Comparison of ENCODE assay signal across 8 cellular contexts in genomic region chr13:105202384-105202783, GRCh38.
A peak's percentile ranks its signal among the peaks of the same experiment; 100 is the strongest.
DNase-seq lines count a peak whose midpoint lies in the region; ATAC-seq and TF ChIP-seq lines count a peak whose summit lies in the region.

No MANE protein-coding gene starts in this region.

- peak; percentile 53 for TF ChIP-seq CTCF in 22Rv1 (IDR thresholded peaks at IDR 0.05)
- TF ChIP-seq CTCF in osteocyte (IDR thresholded peaks at IDR 0.05), result peak; percentile 65

- no peak overlapping the region for H3K4me3 Mint-ChIP-seq in osteocyte (ENCODE audit: unreplicated experiment)
- no peak overlapping the region for H3K4me3 Mint-ChIP-seq in immature natural killer cell

- no peaks in the 10 kb centered on the region for H3K27me3 Mint-ChIP-seq in osteocyte (ENCODE audit: unreplicated experiment)
- H3K27me3 Mint-ChIP-seq in immature natural killer cell (ENCODE audit: low read depth in 3 of 3), result peaks cover 2 to 4% (median 2%) of the 10 kb centered on the region in 3 donors

- H3K4me1 Mint-ChIP-seq in osteocyte (ENCODE audit: unreplicated experiment), result peaks cover under 1% of the 10 kb centered on the region
- H3K4me1 Mint-ChIP-seq in immature natural killer cell, result no peaks in the 10 kb centered on the region

- intact Hi-C loops in left ventricle myocardium superior (cut with micrococcal nuclease), result no loop called here

- H3K27ac ChIP-seq in 22Rv1, result no peak overlapping the region

- ATAC-seq in GM18858 (IDR thresholded peaks at IDR 0.05; ENCODE audit: unreplicated experiment) (peak; percentile 78), GM19452 (IDR thresholded peaks at IDR 0.05; ENCODE audit: unreplicated experiment) (no peak), left ventricle myocardium superior (no peak)

- peak; percentile 22 for DNase-seq in MV-4-11 (lab: John Stamatoyannopoulos, UW)
- peak; percentile 41 for DNase-seq in dedifferentiated amniotic fluid mesenchymal stem cell (ENCODE audit: extremely low spot score)
- DNase-seq in osteocyte (ENCODE audit: extremely low spot score, unreplicated experiment), result no peak
- DNase-seq in immature natural killer cell, result no peak
- no peak for DNase-seq in left ventricle myocardium superior

- H3K27ac Mint-ChIP-seq in osteocyte (ENCODE audit: unreplicated experiment) (no peak overlapping the region), immature natural killer cell (no peak overlapping the region)

- H3K9me3 Mint-ChIP-seq in osteocyte (ENCODE audit: unreplicated experiment) (peaks cover 3% of the 10 kb centered on the region), immature natural killer cell (no peaks in the 10 kb centered on the region)

- no peaks in the 10 kb centered on the region for H3K36me3 Mint-ChIP-seq in osteocyte (ENCODE audit: unreplicated experiment)
- no peaks in the 10 kb centered on the region for H3K36me3 Mint-ChIP-seq in immature natural killer cell

Comparison
In these comparisons a context has a peak if more than half of its experiments do, and no peak if none do; other contexts are left out.
1. DNase-seq: peak in MV-4-11 (single experiment) and dedifferentiated amniotic fluid mesenchymal stem cell (single experiment); none in osteocyte (single experiment), immature natural killer cell (0 of 3) and left ventricle myocardium superior (single experiment).